In genomic region chr12:14960548-14961465, GRCh38 we compare ENCODE assay signal across 8 cellular contexts. TPM values are rescaled to one million over a fixed set of nuclear protein-coding genes. Genes with fewer than 3 reads are reported as not detected.
DNase-seq lines count a peak whose midpoint lies in the region; ATAC-seq and TF ChIP-seq lines count a peak whose summit lies in the region.

No MANE protein-coding gene starts in this region.

- H3K27me3 ChIP-seq in GM23248 (replicated peaks; ENCODE audit: insufficient read depth) (no peaks in the 10 kb centered on the region), KMS-11 (ENCODE audit: insufficient read depth, low read depth) (no peaks in the 10 kb centered on the region), heart left ventricle (no peaks in the 10 kb centered on the region)

- 63 to 64% methylated on average over 13 of the region's 13 CpGs for WGBS in GM23248 (ENCODE audit: low coverage in 1 of 2, low lambda C conversion rate in 2 of 2, missing lambda C conversion rate in 2 of 2), 2 experiments
- WGBS in heart left ventricle, 4 donors = 40 to 57% (median 41%) methylated on average over 13 of the region's 13 CpGs

- no peaks in the 10 kb centered on the region for H3K79me2 ChIP-seq in GM23248 (ENCODE audit: insufficient read depth)
- H3K79me2 ChIP-seq in KMS-11 (ENCODE audit: insufficient read depth, low read depth) = no peaks in the 10 kb centered on the region

- H3K36me3 ChIP-seq in GM23248 (ENCODE audit: low read depth) (no peaks in the 10 kb centered on the region), KMS-11 (ENCODE audit: insufficient read depth) (no peaks in the 10 kb centered on the region), heart left ventricle (no peaks in the 10 kb centered on the region)

- H3K4me3 ChIP-seq in GM12864 (ENCODE audit: low read depth, low read length) (peak overlapping the region; percentile 73), GM23248 (peak overlapping the region; percentile 55), KMS-11 (IDR thresholded peaks at IDR 0.05; ENCODE audit: insufficient read depth, low read depth, low read length) (no peak overlapping the region), heart left ventricle (peak overlapping the region; percentile 26 to 77 (median 56))

- no peaks in the 10 kb centered on the region for H3K9me3 ChIP-seq in GM23248 (ENCODE audit: low read depth)
- H3K9me3 ChIP-seq in heart left ventricle = no peaks in the 10 kb centered on the region

- no peaks in the 10 kb centered on the region for H3F3A ChIP-seq in GM23248 (ENCODE audit: insufficient read depth)

- peak overlapping the region; percentile 99 to 100 for H3K4me3 Mint-ChIP-seq in activated T-cell treated with anti-CD3 and anti-CD28 coated beads, Interleukin-2, amount 50 U/mL, for 72 hours

- peaks cover 78% of the 10 kb centered on the region for H3K4me1 Mint-ChIP-seq in activated T-cell treated with anti-CD3 and anti-CD28 coated beads, Interleukin-2, amount 50 U/mL, for 72 hours (ENCODE audit: low read depth)

- H3K9me2 ChIP-seq in GM23248 (ENCODE audit: insufficient read depth) = no peaks in the 10 kb centered on the region

- no peak for TF ChIP-seq POLR2A in heart left ventricle (IDR thresholded peaks at IDR 0.05)

- ATAC-seq in activated T-cell treated with anti-CD3 and anti-CD28 coated beads, Interleukin-2, amount 50 U/mL, for 72 hours (replicated peaks in 1 of 2) = peak; percentile 65 to 67
- ATAC-seq in heart left ventricle = peak; percentile 51 to 83 (median 75)

- intact Hi-C loops in heart left ventricle (cut with DNase I) = loop anchor here in 3 of 10 donors (5.0 kb wide), 2 partner anchors 54 to 74 kb away; partner anchors contain the start of gene MGP (in 2 of the 3)

- H4K20me1 ChIP-seq in GM23248 (ENCODE audit: insufficient read depth) (no peaks in the 10 kb centered on the region), KMS-11 (ENCODE audit: insufficient read depth) (no peaks in the 10 kb centered on the region)

- no peaks in the 10 kb centered on the region for H3K27me3 Mint-ChIP-seq in activated T-cell treated with anti-CD3 and anti-CD28 coated beads, Interleukin-2, amount 50 U/mL, for 72 hours (ENCODE audit: low read depth)

- peak overlapping the region; percentile 4; the same call in 1 of the 2 replicates for H3K9ac ChIP-seq in GM23248
- peak overlapping the region; percentile 41; the same call in 1 of the 2 replicates for H3K9ac ChIP-seq in KMS-11

- no peak for TF ChIP-seq CTCF in GM12864 (IDR thresholded peaks at IDR 0.05; ENCODE audit: low read depth, low read length, missing control alignments)
- TF ChIP-seq CTCF in KMS-11 (conservative IDR thresholded peaks at IDR 0.05; ENCODE audit: low read depth, low read length) = no peak
- no peak for TF ChIP-seq CTCF in heart left ventricle (IDR thresholded peaks at IDR 0.05)

- peaks cover 7 to 12% of the 10 kb centered on the region in 2 donors for H3K36me3 Mint-ChIP-seq in activated T-cell treated with anti-CD3 and anti-CD28 coated beads, Interleukin-2, amount 50 U/mL, for 72 hours (ENCODE audit: insufficient read depth in 2 of 2)

- H2AFZ ChIP-seq in GM23248 (peak overlapping the region; percentile 70), KMS-11 (ENCODE audit: low read depth) (peak overlapping the region; percentile 39; the same call in 1 of the 2 replicates)

- in situ Hi-C loops in GM23248 (cut with MboI) = no loop called here

- H3K27ac ChIP-seq in GM23248 = no peak overlapping the region
- peak overlapping the region; percentile 68 for H3K27ac ChIP-seq in KMS-11
- H3K27ac ChIP-seq in heart left ventricle = peak overlapping the region; percentile 71 to 92 (median 86)

- no peaks in the 10 kb centered on the region; the same call in 1 of the 2 replicates for H3K4me1 ChIP-seq in GM23248 (ENCODE audit: insufficient read depth)
- H3K4me1 ChIP-seq in KMS-11 (ENCODE audit: low read depth, poor library complexity, severe bottlenecking) = no peaks in the 10 kb centered on the region
- peaks cover 0 to 80% (median 33%) of the 10 kb centered on the region in 12 donors for H3K4me1 ChIP-seq in heart left ventricle

- H3K9me3 Mint-ChIP-seq in activated T-cell treated with anti-CD3 and anti-CD28 coated beads, Interleukin-2, amount 50 U/mL, for 72 hours = peaks cover 0 to 1% of the 10 kb centered on the region in 2 donors

- H3K4me2 ChIP-seq in GM23248 (ENCODE audit: unreplicated experiment) (peak overlapping the region; percentile 67), KMS-11 (no peak overlapping the region)

- DNase-seq in GM12864 (ENCODE audit: low read depth) (no peak), GM23248 (peak; percentile 27), heart left ventricle (peak; percentile 46 to 72 (median 63)), NCI-H1436 treated with DMSO at 0.1 percent for 48 hours (lab: John Stamatoyannopoulos, UW) (no peak), NCI-H82 treated with DMSO at 0.1 percent for 48 hours (lab: John Stamatoyannopoulos, UW; ENCODE audit: unreplicated experiment) (no peak)
- no peak for DNase-seq in activated T-cell treated with anti-CD3 and anti-CD28 coated beads, Interleukin-2, amount 50 U/mL, for 72 hours
- peak; percentile 49 for DNase-seq in stimulated activated CD8-positive, alpha-beta memory T cell treated with anti-CD3 and anti-CD28 coated beads, Interleukin-4, amount 100 ng/mL, for 48 hours

- peak overlapping the region; percentile 96 for H3K27ac Mint-ChIP-seq in activated T-cell treated with anti-CD3 and anti-CD28 coated beads, Interleukin-2, amount 50 U/mL, for 72 hours

RNA-seq across cellular contexts. Expression of gene ARHGDIB, which starts 0.6 kb away (rescaled TPM):
- 8.3 and 8.5 TPM in 2 replicates for total RNA-seq in GM23248 (2014; rRNA removed; shearing (Covaris generic))
- polyA plus RNA-seq in GM23248 (2016; fragmentation: Nextera tagmentation; extraction: Ambion mirVana) (10.4 and 13.4 TPM in 2 replicates), heart left ventricle (10 to 100 TPM; 65.8 to 81.5 TPM)
- total RNA-seq in activated T-cell treated with anti-CD3 and anti-CD28 coated beads, Interleukin-2, amount 50 U/mL, for 72 hours = 100 to 1,000 TPM; 402 to 450 TPM
- 100 to 1,000 TPM in 2 of 9 donors, 10 to 100 TPM in 7; 30.5 to 256 (median 53.6) TPM for total RNA-seq in heart left ventricle

RNA-seq across cellular contexts. Expression of gene PDE6H, which starts 12.0 kb away (rescaled TPM):
- not detected in 2 replicates for total RNA-seq in GM23248 (2014; rRNA removed; shearing (Covaris generic))
- polyA plus RNA-seq in GM23248 (2016; fragmentation: Nextera tagmentation; extraction: Ambion mirVana) (not detected in 2 replicates), heart left ventricle (not detected)
- total RNA-seq in activated T-cell treated with anti-CD3 and anti-CD28 coated beads, Interleukin-2, amount 50 U/mL, for 72 hours = not detected
- not detected for total RNA-seq in heart left ventricle

RNA-seq across cellular contexts. Expression of gene ERP27, which starts 22.5 kb away (rescaled TPM):
- total RNA-seq in GM23248 (2014; rRNA removed; shearing (Covaris generic)) = not detected in 2 replicates
- not detected in 2 replicates for polyA plus RNA-seq in GM23248 (2016; fragmentation: Nextera tagmentation; extraction: Ambion mirVana)
- total RNA-seq in activated T-cell treated with anti-CD3 and anti-CD28 coated beads, Interleukin-2, amount 50 U/mL, for 72 hours = 1 to 10 TPM; 3.8 to 4.0 TPM
- total RNA-seq in heart left ventricle = under 1 TPM in 7 of 9 donors, not detected in 2; 0.14 to 0.93 (median 0.24) TPM
- under 1 TPM; 0.12 to 0.15 TPM for polyA plus RNA-seq in heart left ventricle

Comparison
In these comparisons a context has a peak if more than half of its experiments do, and no peak if none do; other contexts are left out.
1. DNase-seq: peak in GM23248 (single experiment), heart left ventricle (5 of 5) and stimulated activated CD8-positive, alpha-beta memory T cell treated with anti-CD3 and anti-CD28 coated beads, Interleukin-4, amount 100 ng/mL, for 48 hours (single experiment); none in GM12864 (single experiment), activated T-cell treated with anti-CD3 and anti-CD28 coated beads, Interleukin-2, amount 50 U/mL, for 72 hours (0 of 2), NCI-H1436 treated with DMSO at 0.1 percent for 48 hours (single experiment) and NCI-H82 treated with DMSO at 0.1 percent for 48 hours (single experiment).